In genomic region chr19:35120492-35120891, GRCh38 we compare ENCODE assay signal across 10 cellular contexts. TPM values are rescaled to one million over a fixed set of nuclear protein-coding genes. Genes with fewer than 3 reads are reported as not detected.
DNase-seq lines count a peak whose midpoint lies in the region; ATAC-seq, FAIRE-seq and TF ChIP-seq lines count a peak whose summit lies in the region.
"Had no signal": no experiment of that assay in that cellular context is flagged by ENCODE, and none has a peak within 500 bp of the region (broad histone marks: within the 10 kb centered on the region; RNA-seq: fewer than 3 reads in every experiment).

No MANE protein-coding gene starts in this region.

- H3K36me3 ChIP-seq in astrocyte (ENCODE audit: insufficient read depth, low read length) = no peaks in the 10 kb centered on the region
- H3K36me3 ChIP-seq in mucosa of rectum (ENCODE audit: control insufficient read depth in 2 of 2, insufficient read depth in 2 of 2, low read length in 2 of 2) = peaks cover 31 to 46% of the 10 kb centered on the region in 2 donors
- H3K36me3 ChIP-seq: cardiac muscle cell had no signal

- H3K4me3 Mint-ChIP-seq in astrocyte (ENCODE audit: unreplicated experiment) = no peak overlapping the region

- H3K4me3 ChIP-seq in astrocyte (ENCODE audit: insufficient read depth, low read depth, low read length) (no peak overlapping the region), mucosa of rectum (ENCODE audit: low read length in 2 of 2) (peak overlapping the region; percentile 39 to 52)
- H3K4me3 ChIP-seq: cardiac muscle cell had no signal

- no peaks in the 10 kb centered on the region for H3K36me3 Mint-ChIP-seq in astrocyte (ENCODE audit: low read depth, unreplicated experiment)

- no peaks in the 10 kb centered on the region for H3K9me3 ChIP-seq in astrocyte (ENCODE audit: insufficient read depth, low read depth, low read length)
- H3K9me3 ChIP-seq in mucosa of rectum (ENCODE audit: control insufficient read depth in 2 of 2, low read length in 2 of 2) = no peaks in the 10 kb centered on the region

- no peak overlapping the region for H3K27ac ChIP-seq in astrocyte (ENCODE audit: low read depth, low read length)
- peak overlapping the region; percentile 99 to 100 for H3K27ac ChIP-seq in mucosa of rectum (ENCODE audit: low read depth in 2 of 2, low read length in 2 of 2)
- H3K27ac ChIP-seq: cardiac muscle cell had no signal

- H3K4me1 Mint-ChIP-seq in astrocyte (ENCODE audit: low read depth, unreplicated experiment) = peaks cover 1% of the 10 kb centered on the region

- TF ChIP-seq CTCF in astrocyte (IDR thresholded peaks at IDR 0.05; ENCODE audit: insufficient read depth, low read depth, low read length) = no peak

- H3K27me3 ChIP-seq in astrocyte (ENCODE audit: insufficient read depth, low read length) (no peaks in the 10 kb centered on the region), mucosa of rectum (ENCODE audit: control insufficient read depth in 2 of 2, insufficient read depth in 2 of 2, low read length in 2 of 2) (no peaks in the 10 kb centered on the region)
- H3K27me3 ChIP-seq: cardiac muscle cell had no signal

- peak; percentile 56 for DNase-seq in AG08396 (ENCODE audit: low spot score)
- peak; percentile 75 for DNase-seq in LoVo (ENCODE audit: low spot score)
- DNase-seq in astrocyte (ENCODE audit: low read depth) = peak; percentile 44
- DNase-seq in GM12892 (ENCODE audit: insufficient read length) = no peak
- no peak for DNase-seq in activated CD4-positive, alpha-beta T cell treated with anti-CD3 and anti-CD28 coated beads for 1 hour
- DNase-seq in NCI-H1048 (lab: John Stamatoyannopoulos, UW) = no peak
- DNase-seq: DMS79 treated with DMSO at 0.1 percent for 48 hours had no signal

- H3K4me1 ChIP-seq in astrocyte (ENCODE audit: insufficient read depth, low read length) (peaks cover 15% of the 10 kb centered on the region), mucosa of rectum (ENCODE audit: control insufficient read depth in 2 of 2, insufficient read depth in 2 of 2, low read length in 2 of 2) (peaks cover 40 to 54% of the 10 kb centered on the region in 2 donors)

- FAIRE-seq in astrocyte (lab: Jason Lieb, UNC) (no peak), GM12892 (lab: Jason Lieb, UNC) (no peak)

- no peak overlapping the region for H3K27ac Mint-ChIP-seq in astrocyte (ENCODE audit: unreplicated experiment)

- H4K20me1 ChIP-seq in astrocyte (ENCODE audit: insufficient read depth, low read length) = no peaks in the 10 kb centered on the region

- H2AFZ ChIP-seq in astrocyte (ENCODE audit: low read depth, low read length) = no peak overlapping the region

- peak overlapping the region; percentile 11 for H3K4me2 ChIP-seq in astrocyte (ENCODE audit: low read length)

- H3K9ac ChIP-seq in astrocyte (ENCODE audit: low read length) (no peak overlapping the region), mucosa of rectum (ENCODE audit: low read depth in 1 of 2, low read length in 2 of 2) (peak overlapping the region; percentile 41 to 100)

- H3K9me3 Mint-ChIP-seq in astrocyte (ENCODE audit: unreplicated experiment) = peaks cover 4% of the 10 kb centered on the region

- TF ChIP-seq POLR2A in GM12892 (IDR thresholded peaks at IDR 0.05; ENCODE audit: low read depth, low read length) = no peak

- H3K79me2 ChIP-seq in astrocyte (ENCODE audit: insufficient read depth, low read length) = no peaks in the 10 kb centered on the region

- no peak for ATAC-seq in HG03565 (IDR thresholded peaks at IDR 0.05; ENCODE audit: unreplicated experiment)

- H3K27me3 Mint-ChIP-seq in astrocyte (ENCODE audit: low read depth, unreplicated experiment) = peaks cover 35% of the 10 kb centered on the region

RNA-seq across cellular contexts. Expression of gene FXYD3, which starts 4.9 kb away (rescaled TPM):
- not detected in 2 replicates for total RNA-seq in astrocyte
- polyA plus RNA-seq in GM12892 (2012; ENCODE audit: missing spikeins) = not detected
- total RNA-seq: cardiac muscle cell had no signal

RNA-seq across cellular contexts. Expression of gene LGI4, which starts 14.4 kb away (rescaled TPM):
- total RNA-seq in astrocyte = 0.20 and 0.29 TPM in 2 replicates
- not detected for polyA plus RNA-seq in GM12892 (2012; ENCODE audit: missing spikeins)

RNA-seq across cellular contexts. Expression of gene FXYD1, which starts 18.1 kb away (rescaled TPM):
- 0.52 and 1.1 TPM in 2 replicates for total RNA-seq in astrocyte
- polyA plus RNA-seq in GM12892 (2012; ENCODE audit: missing spikeins) = not detected

RNA-seq across cellular contexts. Expression of gene FXYD7, which starts 22.6 kb away (rescaled TPM):
- total RNA-seq in astrocyte = 0.65 TPM in 1 of 2 replicates, not detected in the other
- not detected for polyA plus RNA-seq in GM12892 (2012; ENCODE audit: missing spikeins)

RNA-seq across cellular contexts. Expression of gene FXYD5, which starts 34.0 kb away (rescaled TPM):
- 96.9 and 108 TPM in 2 replicates for total RNA-seq in astrocyte
- polyA plus RNA-seq in GM12892 (2012; ENCODE audit: missing spikeins) = 48.8 TPM

Comparison
In these comparisons a context has a peak if more than half of its experiments do, and no peak if none do; other contexts are left out.
1. DNase-seq: peak in AG08396 (single experiment), LoVo (single experiment) and astrocyte (single experiment); none in GM12892 (single experiment), activated CD4-positive, alpha-beta T cell treated with anti-CD3 and anti-CD28 coated beads for 1 hour (single experiment) and NCI-H1048 (single experiment).